Comparison of ENCODE assay signal across 22 cellular contexts in genomic region chr7:45267262-45267661, GRCh38.
DNase-seq lines count a peak whose midpoint lies in the region; ATAC-seq and TF ChIP-seq lines count a peak whose summit lies in the region.
"Had no signal": no experiment of that assay in that cellular context is flagged by ENCODE, and none has a peak within 500 bp of the region (broad histone marks: within the 10 kb centered on the region; RNA-seq: fewer than 3 reads in every experiment).

No MANE protein-coding gene starts in this region.

- H4K5ac ChIP-seq in IMR-90 (ENCODE audit: low read depth, low read length), result no peak overlapping the region

- no peak overlapping the region for H3K9ac ChIP-seq in IMR-90 (ENCODE audit: low read depth, low read length)

- H3K9me3 ChIP-seq in IMR-90 (ENCODE audit: control insufficient read depth, insufficient read depth, low read length) (no peaks in the 10 kb centered on the region), body of pancreas (no peaks in the 10 kb centered on the region)
- H3K9me3 ChIP-seq: gastroesophageal sphincter, left lung, thoracic aorta had no signal

- ATAC-seq in IMR-90 (ENCODE audit: low read depth), result peak; percentile 46; the same call in 1 of the 2 replicates
- ATAC-seq in left lobe of liver, result peak; percentile 26
- ATAC-seq in body of pancreas, result no peak
- no peak for ATAC-seq in HG02763 (IDR thresholded peaks at IDR 0.05; ENCODE audit: unreplicated experiment)
- ATAC-seq: gastroesophageal sphincter, left lung had no signal

- H4K20me1 ChIP-seq in IMR-90 (ENCODE audit: insufficient read depth, low read length), result no peaks in the 10 kb centered on the region

- no peak overlapping the region for H3K56ac ChIP-seq in IMR-90 (ENCODE audit: extremely low read depth, insufficient read depth, low read length)

- no peak overlapping the region for H2AK5ac ChIP-seq in IMR-90 (ENCODE audit: low read depth, low read length)

- H3K36me3 ChIP-seq in IMR-90 (ENCODE audit: control insufficient read depth, insufficient read depth, low read length) (no peaks in the 10 kb centered on the region), brain microvascular endothelial cell (replicated peaks) (no peaks in the 10 kb centered on the region), body of pancreas (replicated peaks in 1 of 2; ENCODE audit: insufficient read depth in 1 of 2, low read depth in 2 of 2) (no peaks in the 10 kb centered on the region)
- H3K36me3 ChIP-seq: gastroesophageal sphincter, left lung, thoracic aorta, WERI-Rb-1 had no signal

- no peak for TF ChIP-seq POLR2A in IMR-90 (IDR thresholded peaks at IDR 0.05; ENCODE audit: low read depth, low read length)
- TF ChIP-seq POLR2A in body of pancreas (IDR thresholded peaks at IDR 0.05), result no peak

- no peaks in the 10 kb centered on the region for H3K36me3 Mint-ChIP-seq in endothelial cell (ENCODE audit: low read depth, unreplicated experiment)
- H3K36me3 Mint-ChIP-seq: activated CD4-positive, alpha-beta memory T cell treated with anti-CD3 and anti-CD28 coated beads for 36 hours had no signal

- DNase-seq in AG08396 (ENCODE audit: low spot score) (peak; percentile 29), IMR-90 (peak; percentile 4), brain microvascular endothelial cell (peak; percentile 9), left lobe of liver (ENCODE audit: low spot score) (no peak), A172 (ENCODE audit: low spot score) (no peak), endothelial cell (ENCODE audit: low spot score) (no peak), body of pancreas (no peak)
- DNase-seq: activated CD4-positive, alpha-beta memory T cell treated with anti-CD3 and anti-CD28 coated beads for 36 hours; activated naive CD4-positive, alpha-beta T cell; activated T-cell treated with anti-CD3 and anti-CD28 coated beads, Interleukin-2, amount 50 U/mL, for 1 hour; Kasumi-1; left lung; NCI-H2107; NCI-H524; occipital lobe; stimulated activated CD4-positive, alpha-beta T cell treated with anti-CD3 and anti-CD28 coated beads, Interleukin-12 subunit alpha, Interleukin-12 subunit beta, amount 100 ng/mL, for 4 hours; WERI-Rb-1 had no signal

- H3K27ac ChIP-seq in IMR-90 (ENCODE audit: insufficient read depth, low read length) (no peak overlapping the region), brain microvascular endothelial cell (no peak overlapping the region), body of pancreas (no peak overlapping the region)
- H3K27ac ChIP-seq: coronary artery, gastroesophageal sphincter, left lung, thoracic aorta, WERI-Rb-1 had no signal

- no peaks in the 10 kb centered on the region for H3K9me1 ChIP-seq in IMR-90 (ENCODE audit: insufficient read depth, low read length)

- H3K4me3 Mint-ChIP-seq in endothelial cell (ENCODE audit: unreplicated experiment), result no peak overlapping the region
- H3K4me3 Mint-ChIP-seq: activated CD4-positive, alpha-beta memory T cell treated with anti-CD3 and anti-CD28 coated beads for 36 hours; T-helper 1 cell treated with Interleukin-12 subunit alpha and Interleukin-12 subunit beta and Interleukin-4 antibody, amounts not matched to agents 30 μg/mL and 1 μg/mL, for 36 hours had no signal

- H3K27ac Mint-ChIP-seq in endothelial cell (ENCODE audit: unreplicated experiment), result no peak overlapping the region
- H3K27ac Mint-ChIP-seq: activated CD4-positive, alpha-beta memory T cell treated with anti-CD3 and anti-CD28 coated beads for 36 hours; T-helper 1 cell treated with Interleukin-12 subunit alpha and Interleukin-12 subunit beta and Interleukin-4 antibody, amounts not matched to agents 30 μg/mL and 1 μg/mL, for 36 hours had no signal

- POLR2A ChIA-PET in IMR-90 (lab: Charles Lee; ENCODE audit: unreplicated experiment), result no interaction called here

- CTCF ChIA-PET in IMR-90 (lab: Yijun Ruan, JAX), result no interaction called here

- H3K18ac ChIP-seq in IMR-90 (ENCODE audit: low read depth, low read length), result no peak overlapping the region

- H3K4me1 Mint-ChIP-seq in endothelial cell (ENCODE audit: unreplicated experiment), result no peaks in the 10 kb centered on the region

- no CpG with 5 or more reads among the region's 9 CpGs for WGBS in IMR-90 (ENCODE audit: extremely low coverage in 2 of 2, insufficient read length in 1 of 2), 2 experiments
- 36 to 38% methylated on average over 9 of the region's 9 CpGs for WGBS in body of pancreas, 2 donors

- BruUV-seq in IMR-90 (replicated peaks; lab: Mats Ljungman, UMichigan), result no TSS peak

- H4K91ac ChIP-seq in IMR-90 (ENCODE audit: insufficient read depth, low read depth, low read length), result no peak overlapping the region

- no peak overlapping the region for H2BK120ac ChIP-seq in IMR-90 (ENCODE audit: low read depth, low read length)

- no peak overlapping the region for H3K14ac ChIP-seq in IMR-90 (replicated peaks; ENCODE audit: low read depth, low read length)

- H3K4me3 ChIP-seq in IMR-90 (ENCODE audit: insufficient read depth, low read depth, low read length) (no peak overlapping the region), brain microvascular endothelial cell (ENCODE audit: low read depth, low read length) (no peak overlapping the region), body of pancreas (no peak overlapping the region)
- H3K4me3 ChIP-seq: coronary artery, gastroesophageal sphincter, left lung, thoracic aorta had no signal

- TF ChIP-seq CTCF in IMR-90 (conservative IDR thresholded peaks at IDR 0.05; ENCODE audit: low read depth, low read length) (no peak), brain microvascular endothelial cell (IDR thresholded peaks at IDR 0.05; ENCODE audit: low read depth, low read length, missing control alignments) (no peak), endothelial cell (IDR thresholded peaks at IDR 0.05; ENCODE audit: unreplicated experiment) (no peak), body of pancreas (IDR thresholded peaks at IDR 0.05) (no peak)

- peaks cover 2% of the 10 kb centered on the region for H3K27me3 Mint-ChIP-seq in endothelial cell (ENCODE audit: unreplicated experiment)

- no peak overlapping the region for H3K4ac ChIP-seq in IMR-90 (ENCODE audit: low read depth, low read length)

- no peak overlapping the region for H2BK15ac ChIP-seq in IMR-90 (ENCODE audit: low read depth, low read length)

- no peak overlapping the region for H2AK9ac ChIP-seq in IMR-90 (replicated peaks; ENCODE audit: low read depth, low read length, poor library complexity)

- H3K9me3 Mint-ChIP-seq in endothelial cell (ENCODE audit: unreplicated experiment), result no peaks in the 10 kb centered on the region
- H3K9me3 Mint-ChIP-seq: T-helper 1 cell treated with Interleukin-12 subunit alpha and Interleukin-12 subunit beta and Interleukin-4 antibody, amounts not matched to agents 30 μg/mL and 1 μg/mL, for 36 hours had no signal

- H4K8ac ChIP-seq in IMR-90 (ENCODE audit: low read depth in 2 of 2, low read length in 2 of 2), result no peak overlapping the region

- intact Hi-C loops in IMR-90 (cut with micrococcal nuclease), result no loop called here
- intact Hi-C loops in body of pancreas (cut with DNase I), result no loop called here

- no peak overlapping the region for H2BK20ac ChIP-seq in IMR-90 (ENCODE audit: low read depth, low read length)

- no peak overlapping the region for H3K23ac ChIP-seq in IMR-90 (ENCODE audit: low read depth, low read length)

- no peaks in the 10 kb centered on the region for H3K79me1 ChIP-seq in IMR-90 (ENCODE audit: low read depth in 1 of 2, low read length in 2 of 2)

- no peaks in the 10 kb centered on the region; the same call in none of the 2 replicates for H3K27me3 ChIP-seq in IMR-90 (ENCODE audit: control insufficient read depth, insufficient read depth, low read length)
- H3K27me3 ChIP-seq in brain microvascular endothelial cell (replicated peaks), result no peaks in the 10 kb centered on the region
- no peaks in the 10 kb centered on the region for H3K27me3 ChIP-seq in body of pancreas
- H3K27me3 ChIP-seq: left lung had no signal

- no peak overlapping the region for H3K4me2 ChIP-seq in IMR-90 (ENCODE audit: low read depth, low read length)

- H2AFZ ChIP-seq in IMR-90 (replicated peaks; ENCODE audit: low read length, poor library complexity), result no peak overlapping the region

- in situ Hi-C loops in IMR-90 (cut with MboI; ENCODE audit: low sequenced_read_pairs), result no loop called here
- in situ Hi-C loops in brain microvascular endothelial cell (cut with HindIII; ENCODE audit: low pct_ligation_motif_present, low sequenced_read_pairs), result no loop called here

- dilution Hi-C loops in IMR-90 (cut with HindIII; ENCODE audit: low sequenced_read_pairs, unreplicated experiment), result no loop called here

- no peak overlapping the region for H2BK5ac ChIP-seq in IMR-90 (ENCODE audit: low read depth, low read length, poor library complexity, severe bottlenecking)

- no peak for TF ChIP-seq RAD21 in IMR-90 (IDR thresholded peaks at IDR 0.05; ENCODE audit: low read length)

- H3K4me1 ChIP-seq in IMR-90 (ENCODE audit: control insufficient read depth, insufficient read depth, low read length) (no peaks in the 10 kb centered on the region), body of pancreas (no peaks in the 10 kb centered on the region)
- H3K4me1 ChIP-seq: gastroesophageal sphincter, left lung had no signal

TF ChIP-seq in IMR-90, 13 proteins besides CTCF, POLR2A, EP300 and RAD21 (continues in another document):
- no peak for TF ChIP-seq MAZ (IDR thresholded peaks at IDR 0.05; ENCODE audit: borderline replicate concordance, low read depth, low read length)
- TF ChIP-seq FOS (IDR thresholded peaks at IDR 0.05; ENCODE audit: low read depth, low read length), result no peak
- TF ChIP-seq CEBPB (IDR thresholded peaks at IDR 0.05; ENCODE audit: low read depth, low read length), result no peak
- TF ChIP-seq NFE2L2 (IDR thresholded peaks at IDR 0.05; ENCODE audit: low read depth, low read length), result no peak
- no peak for TF ChIP-seq ELK1 (IDR thresholded peaks at IDR 0.05; ENCODE audit: borderline replicate concordance, low read depth, low read length)
- TF ChIP-seq RCOR1 (IDR thresholded peaks at IDR 0.05; ENCODE audit: insufficient replicate concordance, low read length), result no peak
- no peak for TF ChIP-seq RFX5 (IDR thresholded peaks at IDR 0.05; ENCODE audit: low read depth, low read length)
- no peak for TF ChIP-seq CHD1 (IDR thresholded peaks at IDR 0.05; ENCODE audit: low read depth, low read length)
- no peak for TF ChIP-seq MAFK (IDR thresholded peaks at IDR 0.05; ENCODE audit: low read depth, low read length)

Comparison
In these comparisons a context has a peak if more than half of its experiments do, and no peak if none do; other contexts are left out.
1. DNase-seq: peak in AG08396 (single experiment), IMR-90 (single experiment) and brain microvascular endothelial cell (single experiment); none in left lobe of liver (single experiment), A172 (single experiment), endothelial cell (single experiment) and body of pancreas (0 of 4).
2. ATAC-seq: peak in IMR-90 (single experiment) and left lobe of liver (single experiment); none in body of pancreas (single experiment) and HG02763 (single experiment).